In the genomic region with DNA sequence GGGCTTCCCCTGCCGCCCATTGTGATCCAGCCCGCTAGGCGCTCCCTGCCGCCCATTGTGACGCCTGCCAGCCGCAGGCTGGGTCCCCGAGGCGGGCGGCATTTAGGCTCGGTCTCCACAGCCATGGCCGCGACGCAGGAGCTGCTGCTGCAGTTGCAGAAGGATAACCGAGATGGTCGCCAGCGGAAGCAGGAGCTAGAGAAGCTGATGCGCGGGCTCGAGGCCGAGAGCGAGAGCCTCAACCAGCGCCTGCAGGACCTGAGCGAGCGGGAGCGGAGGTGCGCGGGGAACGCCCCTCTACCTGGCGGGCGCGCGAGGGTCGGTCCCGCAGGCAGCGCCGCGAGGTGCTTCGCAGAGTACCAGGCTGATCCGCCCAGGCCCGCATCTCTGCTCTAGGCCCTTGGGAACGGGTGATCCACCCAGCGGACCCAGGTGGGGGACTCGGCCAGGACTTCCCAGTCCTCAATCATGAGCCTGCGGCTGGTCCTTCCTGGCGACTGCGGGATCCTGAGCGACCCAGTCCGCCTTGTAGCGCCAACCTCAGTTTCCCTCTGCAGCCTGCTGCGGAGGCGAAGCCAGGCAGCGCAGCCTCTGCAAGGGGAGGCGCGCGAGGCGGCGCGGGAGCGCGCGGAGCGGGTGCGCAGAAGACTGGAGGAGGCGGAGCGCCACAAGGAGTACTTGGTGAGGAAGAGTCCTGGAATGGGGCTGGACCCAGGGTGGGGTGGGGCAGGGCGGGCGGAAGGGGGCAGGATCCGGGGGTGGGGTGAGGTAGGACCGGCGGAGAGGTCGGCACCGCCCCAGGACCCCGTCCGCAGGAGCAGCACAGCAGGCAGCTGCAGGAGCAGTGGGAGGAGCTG, we compare ENCODE assay signal across 8 cellular contexts. TPM values are rescaled to one million over a fixed set of nuclear protein-coding genes. Genes with fewer than 3 reads are reported as not detected.
A peak's percentile ranks its signal among the peaks of the same experiment; 100 is the strongest.
DNase-seq lines count a peak whose midpoint lies in the region; ATAC-seq and TF ChIP-seq lines count a peak whose summit lies in the region.
"Not testable (repeated sequence)": the region's sequence is repeated elsewhere in the genome, so short reads cannot be mapped to it uniquely, and the experiment has no call there.

TSS of gene TMEM191C (plus strand) at position 51 of the 857 bp plus-strand sequence. CDS start at position 124, 73 bp downstream.

- not testable (repeated sequence) for H3K27me3 ChIP-seq in CD8-positive, alpha-beta T cell (ENCODE audit: insufficient read depth, low read length); heart left ventricle; neural cell (ENCODE audit: insufficient read depth, low read depth, low read length); testis

- POLR2A ChIA-PET in CD8-positive, alpha-beta T cell (lab: Charles Lee); activated CD4-positive, alpha-beta T cell treated with anti-CD3 and anti-CD28 coated beads for 36 hours (lab: Charles Lee): not testable (repeated sequence)

- CTCF ChIA-PET in CD8-positive, alpha-beta T cell (lab: Charles Lee); activated CD4-positive, alpha-beta T cell treated with anti-CD3 and anti-CD28 coated beads for 36 hours (lab: Charles Lee): not testable (repeated sequence)

- peak within 1 kb of the TSS; percentile 47 for H3K27ac ChIP-seq in CD8-positive, alpha-beta T cell (ENCODE audit: low read depth, low read length)
- H3K27ac ChIP-seq in heart left ventricle: peak within 1 kb of the TSS in 1 of 12 donors; percentile 44
- H3K27ac ChIP-seq in neural cell (ENCODE audit: low read length); testis: not testable (repeated sequence)

- peak within 1 kb of the TSS; percentile 97 for H3K27ac Mint-ChIP-seq in CD8-positive, alpha-beta T cell
- peak within 1 kb of the TSS; percentile 79 for H3K27ac Mint-ChIP-seq in activated CD4-positive, alpha-beta T cell treated with anti-CD3 and anti-CD28 coated beads for 36 hours

- not testable (repeated sequence) for TF ChIP-seq POLR2A in heart left ventricle (IDR thresholded peaks at IDR 0.05); testis (IDR thresholded peaks at IDR 0.05)

- H3K9ac ChIP-seq in neural cell (ENCODE audit: low read length): not testable (repeated sequence)

- not testable (repeated sequence) for H3K4me1 ChIP-seq in CD8-positive, alpha-beta T cell (ENCODE audit: insufficient read depth, low read length); heart left ventricle; testis

- WGBS in heart left ventricle, 4 donors: 1 to 2% methylated on average over 16 to 18 of the region's 74 CpGs; no CpG with 5 or more reads in 2 of the 4 donors
- no CpG with 5 or more reads among the region's 74 CpGs for WGBS in testis, 2 donors

- not testable (repeated sequence) for H3K36me3 Mint-ChIP-seq in CD8-positive, alpha-beta T cell; activated CD4-positive, alpha-beta T cell treated with anti-CD3 and anti-CD28 coated beads for 36 hours (ENCODE audit: low read depth)

- not testable (repeated sequence) for H3K4me3 ChIP-seq in CD8-positive, alpha-beta T cell (ENCODE audit: low read depth, low read length)
- peak within 1 kb of the TSS; percentile 46 to 49 for H3K4me3 ChIP-seq in cardiac fibroblast (replicated peaks in 1 of 2; ENCODE audit: low read depth in 2 of 2, low read length in 2 of 2)
- peak within 1 kb of the TSS in 10 of 12 donors; percentile 17 to 61 (median 50) for H3K4me3 ChIP-seq in heart left ventricle
- H3K4me3 ChIP-seq in neural cell (ENCODE audit: low read length): peak within 1 kb of the TSS; percentile 41
- peak within 1 kb of the TSS in 1 of 2 donors; percentile 31 for H3K4me3 ChIP-seq in testis

- H3K9me2 ChIP-seq in neural cell (ENCODE audit: insufficient read depth, low read length): not testable (repeated sequence)

- H4K20me1 ChIP-seq in neural cell (ENCODE audit: insufficient read depth): not testable (repeated sequence)

- TF ChIP-seq CTCF in CD8-positive, alpha-beta T cell (IDR thresholded peaks at IDR 0.05); cardiac fibroblast (IDR thresholded peaks at IDR 0.05; ENCODE audit: low read depth, low read length); heart left ventricle (IDR thresholded peaks at IDR 0.05); neural cell (IDR thresholded peaks at IDR 0.05; ENCODE audit: poor library complexity, severe bottlenecking); testis (IDR thresholded peaks at IDR 0.05): not testable (repeated sequence)

- not testable (repeated sequence) for H3K9me3 Mint-ChIP-seq in CD8-positive, alpha-beta T cell; activated CD4-positive, alpha-beta T cell treated with anti-CD3 and anti-CD28 coated beads for 36 hours (ENCODE audit: low read depth)

- H2AFZ ChIP-seq in neural cell (ENCODE audit: low read depth, low read length): not testable (repeated sequence)

- not testable (repeated sequence) for TF ChIP-seq EP300 in neural cell (conservative IDR thresholded peaks at IDR 0.05; ENCODE audit: poor library complexity, severe bottlenecking)

- H3K4me1 Mint-ChIP-seq in CD8-positive, alpha-beta T cell (ENCODE audit: low read depth); activated CD4-positive, alpha-beta T cell treated with anti-CD3 and anti-CD28 coated beads for 36 hours: not testable (repeated sequence)

- H3K4me3 Mint-ChIP-seq in CD8-positive, alpha-beta T cell: peak within 1 kb of the TSS; percentile 91
- peak within 1 kb of the TSS; percentile 77 for H3K4me3 Mint-ChIP-seq in activated CD4-positive, alpha-beta T cell treated with anti-CD3 and anti-CD28 coated beads for 36 hours

- not testable (repeated sequence) for TF ChIP-seq RAD21 in neural cell (conservative IDR thresholded peaks at IDR 0.05)

- not testable (repeated sequence) for H3K9me3 ChIP-seq in CD8-positive, alpha-beta T cell (ENCODE audit: low read length); heart left ventricle; neural cell (ENCODE audit: low read length); testis

- not testable (repeated sequence) for H3K36me3 ChIP-seq in CD8-positive, alpha-beta T cell (ENCODE audit: insufficient read depth, low read length); heart left ventricle; neural cell (ENCODE audit: insufficient read depth, low read length); testis (ENCODE audit: low read depth, missing control alignments)

- not testable (repeated sequence) for ATAC-seq in CD8-positive, alpha-beta T cell; activated CD4-positive, alpha-beta T cell treated with anti-CD3 and anti-CD28 coated beads for 36 hours
- ATAC-seq in GM21528 (IDR thresholded peaks at IDR 0.05; ENCODE audit: low FRiP score, unreplicated experiment) (peak; percentile 21), HG03432 (IDR thresholded peaks at IDR 0.05; ENCODE audit: unreplicated experiment) (peak; percentile 27), heart left ventricle (peak in 1 of 4 donors; percentile 13)

- intact Hi-C loops in CD8-positive, alpha-beta T cell (cut with DNase I, micrococcal nuclease); activated CD4-positive, alpha-beta T cell treated with anti-CD3 and anti-CD28 coated beads for 36 hours (cut with DNase I, micrococcal nuclease); heart left ventricle (cut with DNase I); testis (cut with DNase I; ENCODE audit: low total_unique reads): not testable (repeated sequence)

- not testable (repeated sequence) for H3K27me3 Mint-ChIP-seq in CD8-positive, alpha-beta T cell (ENCODE audit: low read depth); activated CD4-positive, alpha-beta T cell treated with anti-CD3 and anti-CD28 coated beads for 36 hours

- H3K79me2 ChIP-seq in neural cell (replicated peaks; ENCODE audit: insufficient read depth, low read length): not testable (repeated sequence)

- not testable (repeated sequence) for DNase-seq in CD8-positive, alpha-beta T cell; activated CD4-positive, alpha-beta T cell treated with anti-CD3 and anti-CD28 coated beads for 36 hours; cardiac fibroblast (ENCODE audit: low read depth in 2 of 2); heart left ventricle; testis

- not testable (repeated sequence) for H3K4me2 ChIP-seq in neural cell (ENCODE audit: low read length)

- not testable (repeated sequence) for H3F3A ChIP-seq in neural cell (ENCODE audit: insufficient read depth, low read length, poor library complexity, severe bottlenecking)

RNA-seq across cellular contexts. Expression of gene TMEM191C, which starts in this region (rescaled TPM):
- total RNA-seq in CD8-positive, alpha-beta T cell: 1 to 10 TPM; 2.6 to 2.8 TPM
- total RNA-seq in activated CD4-positive, alpha-beta T cell treated with anti-CD3 and anti-CD28 coated beads for 36 hours: 1 to 10 TPM; 1.0 to 1.1 TPM
- 1 to 10 TPM in 1 of 9 donors, under 1 TPM in 7, not detected in 1; 0.14 to 1.7 (median 0.47) TPM for total RNA-seq in heart left ventricle
- under 1 TPM; 0.35 to 0.76 TPM for polyA plus RNA-seq in heart left ventricle
- polyA plus RNA-seq in neural cell: 68.3 and 81.8 TPM in 2 replicates
- 7.3 and 9.5 TPM in 2 replicates for polyA minus RNA-seq in neural cell
- total RNA-seq in testis: 10 to 100 TPM; 54.4 to 78.2 TPM
- polyA plus RNA-seq in testis (ENCODE audit: insufficient read depth, low read depth, low replicate concordance): 35.3 TPM

Comparison
In these comparisons a context has a peak if more than half of its experiments do, and no peak if none do; other contexts are left out.
1. RNA of gene TMEM191C (total RNA-seq): 54.4 to 78.2 TPM in testis; 2.6 to 2.8 TPM in CD8-positive, alpha-beta T cell, 1.0 to 1.1 TPM in activated CD4-positive, alpha-beta T cell treated with anti-CD3 and anti-CD28 coated beads for 36 hours and 0.14 to 1.7 TPM in heart left ventricle; every median in the first group is over 10 times any median in the second.
2. RNA of gene TMEM191C (polyA plus RNA-seq): 68.3 to 81.8 TPM in neural cell and 35.3 TPM in testis (single experiment); 0.35 to 0.76 TPM in heart left ventricle; every median in the first group is over 10 times any median in the second.